In genomic region chr18:6561029-6561861, GRCh38 we compare ENCODE assay signal across 11 cellular contexts.
DNase-seq lines count a peak whose midpoint lies in the region; ATAC-seq and TF ChIP-seq lines count a peak whose summit lies in the region.
"Had no signal": no experiment of that assay in that cellular context is flagged by ENCODE, and none has a peak within 500 bp of the region (broad histone marks: within the 10 kb centered on the region; RNA-seq: fewer than 3 reads in every experiment).

No MANE protein-coding gene starts in this region.

- peaks cover 6% of the 10 kb centered on the region for H3K27me3 Mint-ChIP-seq in nephron progenitor cell (ENCODE audit: low read depth, poor library complexity)

- H3K9me3 Mint-ChIP-seq in nephron progenitor cell: peaks cover 3% of the 10 kb centered on the region

- no peaks in the 10 kb centered on the region for H3K36me3 Mint-ChIP-seq in nephron progenitor cell (ENCODE audit: low read depth)

- no peak overlapping the region for H3K4me3 Mint-ChIP-seq in nephron progenitor cell

- no peak for TF ChIP-seq CTCF in nephron progenitor cell (IDR thresholded peaks at IDR 0.05)

- ATAC-seq in esophagus mucosa: peak; percentile 77
- no peak for ATAC-seq in GM21576 (IDR thresholded peaks at IDR 0.05; ENCODE audit: unreplicated experiment)

- peaks cover 64% of the 10 kb centered on the region for H3K4me1 Mint-ChIP-seq in nephron progenitor cell

- peak overlapping the region; percentile 72 for H3K27ac Mint-ChIP-seq in nephron progenitor cell

- peak; percentile 88 for DNase-seq in D341Med (ENCODE audit: low spot score)
- peak; percentile 86 for DNase-seq in NCI-H510A treated with DMSO at 0.1 percent for 48 hours (lab: John Stamatoyannopoulos, UW)
- peak; percentile 17 for DNase-seq in nephron progenitor cell
- no peak for DNase-seq in superior temporal gyrus (ENCODE audit: extremely low spot score)
- DNase-seq in kidney tubule cell (ENCODE audit: low spot score): no peak
- no peak for DNase-seq in SW 1271 (lab: John Stamatoyannopoulos, UW)
- DNase-seq: activated T-cell treated with anti-CD3 and anti-CD28 coated beads, Interleukin-2, amount 50 U/mL, for 48 hours; effector CD8-positive, alpha-beta T cell; NCI-H748 treated with DMSO at 0.1 percent for 48 hours had no signal

Comparison
In these comparisons a context has a peak if more than half of its experiments do, and no peak if none do; other contexts are left out.
1. DNase-seq: peak in D341Med (single experiment), NCI-H510A treated with DMSO at 0.1 percent for 48 hours (single experiment) and nephron progenitor cell (single experiment); none in superior temporal gyrus (single experiment), kidney tubule cell (single experiment) and SW 1271 (0 of 2).